In the genomic region with DNA sequence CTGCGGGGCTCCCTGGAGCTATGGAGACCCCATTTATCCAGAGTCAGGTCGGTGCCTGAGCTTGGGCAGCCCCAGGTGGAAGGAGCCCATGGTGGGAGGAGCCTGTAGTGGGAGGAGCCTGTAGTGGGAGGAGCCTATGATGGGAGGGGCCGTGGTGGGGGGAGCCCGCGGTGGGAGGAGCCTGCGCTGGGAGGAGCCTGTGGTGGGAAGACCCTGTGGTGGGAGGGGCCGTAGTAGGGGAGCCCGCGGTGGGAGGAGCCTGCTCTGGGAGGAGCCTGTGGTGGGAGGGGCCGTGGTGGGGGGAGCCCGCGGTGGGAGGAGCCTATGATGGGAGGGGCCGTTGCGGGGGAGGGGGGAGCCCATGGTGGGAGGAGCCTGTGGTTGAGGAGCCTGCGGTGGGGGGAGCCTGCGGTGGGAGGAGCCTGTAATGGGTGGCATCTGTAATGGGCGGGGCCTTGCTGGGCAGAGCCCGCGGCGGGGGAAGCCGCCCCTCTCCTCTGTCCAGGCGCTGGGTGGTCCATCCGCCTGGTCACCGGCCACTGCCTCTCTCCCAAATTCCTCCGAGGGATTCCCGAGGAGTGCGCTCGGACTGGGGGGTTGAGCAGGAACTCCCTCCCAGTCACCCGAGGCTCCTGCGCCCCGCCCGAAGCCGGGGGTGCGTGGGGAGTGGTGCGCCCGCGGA, we compare ENCODE assay signal across 8 cellular contexts. TPM values are rescaled to one million over a fixed set of nuclear protein-coding genes. Genes with fewer than 3 reads are reported as not detected.
DNase-seq lines count a peak whose midpoint lies in the region; ATAC-seq and TF ChIP-seq lines count a peak whose summit lies in the region.

No MANE protein-coding gene starts in this region.

- H3K4me3 Mint-ChIP-seq in T-helper 2 cell treated with Interferon-gamma antibody and Interleukin-4, amounts not matched to agents 5 μg/mL and 100 μg/mL, for 36 hours, result peak overlapping the region; percentile 73

- H3K4me1 ChIP-seq in BLaER1 treated with 17β-estradiol and CSF1 and Interleukin-3, amounts not matched to agents 10 nM and 100 nM, result peaks cover 22 to 61% (median 49%) of the 10 kb centered on the region in 10 experiments
- H3K4me1 ChIP-seq in Loucy (ENCODE audit: insufficient read depth, low read length, poor library complexity, severe bottlenecking), result peaks cover 26% of the 10 kb centered on the region
- no peaks in the 10 kb centered on the region for H3K4me1 ChIP-seq in hepatocyte (ENCODE audit: insufficient read depth)
- no peaks in the 10 kb centered on the region for H3K4me1 ChIP-seq in skeletal muscle tissue (ENCODE audit: control insufficient read depth in 3 of 3, insufficient read depth in 3 of 3, low read length in 3 of 3)

- no peaks in the 10 kb centered on the region for H3K9me3 Mint-ChIP-seq in T-helper 2 cell treated with Interferon-gamma antibody and Interleukin-4, amounts not matched to agents 5 μg/mL and 100 μg/mL, for 36 hours

- H3K9me3 ChIP-seq in BLaER1 treated with 17β-estradiol and CSF1 and Interleukin-3, amounts not matched to agents 10 nM and 100 nM (replicated peaks in 1 of 11), result no peaks in the 10 kb centered on the region
- H3K9me3 ChIP-seq in Loucy (ENCODE audit: insufficient read depth, low read depth, low read length) (no peaks in the 10 kb centered on the region), hepatocyte (ENCODE audit: low read depth) (no peaks in the 10 kb centered on the region), skeletal muscle tissue (ENCODE audit: control insufficient read depth in 3 of 3, low read length in 3 of 3) (no peaks in the 10 kb centered on the region)

- H3K27ac ChIP-seq in BLaER1 treated with 17β-estradiol and CSF1 and Interleukin-3, amounts not matched to agents 10 nM and 100 nM, result peak overlapping the region in 10 of 11 experiments; percentile 16 to 72 (median 67); a peak in 16 of 22 replicates
- no peak overlapping the region for H3K27ac ChIP-seq in hepatocyte
- no peak overlapping the region for H3K27ac ChIP-seq in skeletal muscle tissue (ENCODE audit: low read depth, low read length)

- H3K79me2 ChIP-seq in Loucy (ENCODE audit: insufficient read depth, low read length), result no peaks in the 10 kb centered on the region
- H3K79me2 ChIP-seq in hepatocyte, result no peaks in the 10 kb centered on the region

- no peaks in the 10 kb centered on the region for H3F3A ChIP-seq in Loucy (ENCODE audit: low read depth)

- H3K9me2 ChIP-seq in Loucy (replicated peaks; ENCODE audit: low read depth, low read length), result no peaks in the 10 kb centered on the region
- H3K9me2 ChIP-seq in hepatocyte (replicated peaks; ENCODE audit: insufficient read depth), result no peaks in the 10 kb centered on the region

- peak; percentile 39 for ATAC-seq in GM19463 (IDR thresholded peaks at IDR 0.05; ENCODE audit: unreplicated experiment)
- no peak for ATAC-seq in HG02885 (IDR thresholded peaks at IDR 0.05; ENCODE audit: poor library complexity, unreplicated experiment)

- H3K36me3 ChIP-seq in BLaER1 treated with 17β-estradiol and CSF1 and Interleukin-3, amounts not matched to agents 10 nM and 100 nM, result no peaks in the 10 kb centered on the region
- no peaks in the 10 kb centered on the region for H3K36me3 ChIP-seq in Loucy (ENCODE audit: insufficient read depth, low read length)
- no peaks in the 10 kb centered on the region for H3K36me3 ChIP-seq in hepatocyte (replicated peaks; ENCODE audit: insufficient read depth, low read depth)
- H3K36me3 ChIP-seq in skeletal muscle tissue (ENCODE audit: control insufficient read depth in 3 of 3, insufficient read depth in 3 of 3, low read length in 3 of 3), result no peaks in the 10 kb centered on the region

- peaks cover 14 to 78% (median 60%) of the 10 kb centered on the region in 11 experiments; a peak in 21 of 22 replicates for H4K20me1 ChIP-seq in BLaER1 treated with 17β-estradiol and CSF1 and Interleukin-3, amounts not matched to agents 10 nM and 100 nM
- H4K20me1 ChIP-seq in Loucy (ENCODE audit: insufficient read depth, low read length, poor library complexity, severe bottlenecking) (no peaks in the 10 kb centered on the region), hepatocyte (ENCODE audit: insufficient read depth, poor library complexity, severe bottlenecking) (no peaks in the 10 kb centered on the region)

- peak overlapping the region; percentile 84 for H3K27ac Mint-ChIP-seq in T-helper 2 cell treated with Interferon-gamma antibody and Interleukin-4, amounts not matched to agents 5 μg/mL and 100 μg/mL, for 36 hours

- no peaks in the 10 kb centered on the region for H3K36me3 Mint-ChIP-seq in T-helper 2 cell treated with Interferon-gamma antibody and Interleukin-4, amounts not matched to agents 5 μg/mL and 100 μg/mL, for 36 hours (ENCODE audit: low read depth)

- peaks cover 73 to 96% (median 80%) of the 10 kb centered on the region in 11 experiments for H3K27me3 ChIP-seq in BLaER1 treated with 17β-estradiol and CSF1 and Interleukin-3, amounts not matched to agents 10 nM and 100 nM
- H3K27me3 ChIP-seq in Loucy (ENCODE audit: insufficient read depth, low read length, poor library complexity, severe bottlenecking) (no peaks in the 10 kb centered on the region), hepatocyte (no peaks in the 10 kb centered on the region), skeletal muscle tissue (ENCODE audit: control insufficient read depth in 3 of 3, insufficient read depth in 3 of 3, low read length in 3 of 3) (peaks cover 36 to 46% (median 36%) of the 10 kb centered on the region in 3 donors)

- TF ChIP-seq CTCF in Loucy (conservative IDR thresholded peaks at IDR 0.05; ENCODE audit: low read length) (no peak), hepatocyte (IDR thresholded peaks at IDR 0.05; ENCODE audit: poor library complexity) (no peak)

- peaks cover 19% of the 10 kb centered on the region for H3K27me3 Mint-ChIP-seq in T-helper 2 cell treated with Interferon-gamma antibody and Interleukin-4, amounts not matched to agents 5 μg/mL and 100 μg/mL, for 36 hours (ENCODE audit: low read depth)

- H2AFZ ChIP-seq in Loucy (ENCODE audit: low read length) (peak overlapping the region; percentile 85; the same call in 1 of the 2 replicates), hepatocyte (peak overlapping the region; percentile 98)

- peak; percentile 80 for DNase-seq in T-helper 2 cell treated with Interferon-gamma antibody and Interleukin-4, amounts not matched to agents 5 μg/mL and 100 μg/mL, for 36 hours (ENCODE audit: low spot score)
- DNase-seq in amniotic stem cell (lab: John Stamatoyannopoulos, UW) (peak; percentile 63), hepatocyte (ENCODE audit: low spot score) (peak; percentile 89)

- peaks cover 12% of the 10 kb centered on the region for H3K4me1 Mint-ChIP-seq in T-helper 2 cell treated with Interferon-gamma antibody and Interleukin-4, amounts not matched to agents 5 μg/mL and 100 μg/mL, for 36 hours (ENCODE audit: low read depth)

- peak overlapping the region; percentile 53 to 74 (median 66) for H3K4me3 ChIP-seq in BLaER1 treated with 17β-estradiol and CSF1 and Interleukin-3, amounts not matched to agents 10 nM and 100 nM
- H3K4me3 ChIP-seq in Loucy (ENCODE audit: low read length, poor library complexity, severe bottlenecking) (peak overlapping the region; percentile 61), hepatocyte (peak overlapping the region; percentile 79), skeletal muscle tissue (ENCODE audit: low read length in 3 of 3) (peak overlapping the region; percentile 36 to 43 (median 41))

- WGBS in hepatocyte (ENCODE audit: low lambda C conversion rate, missing lambda C conversion rate), result 5% methylated on average over 4 of the region's 37 CpGs

- peak overlapping the region; percentile 94 to 100 (median 99) for H3K4me2 ChIP-seq in BLaER1 treated with 17β-estradiol and CSF1 and Interleukin-3, amounts not matched to agents 10 nM and 100 nM
- peak overlapping the region; percentile 75 for H3K4me2 ChIP-seq in Loucy (ENCODE audit: low read depth, low read length, poor library complexity, severe bottlenecking)
- H3K4me2 ChIP-seq in hepatocyte, result peak overlapping the region; percentile 99

- H3K9ac ChIP-seq in BLaER1 treated with 17β-estradiol and CSF1 and Interleukin-3, amounts not matched to agents 10 nM and 100 nM, result peak overlapping the region; percentile 38 to 79 (median 66); a peak in 19 of 22 replicates
- H3K9ac ChIP-seq in Loucy (ENCODE audit: low read depth, low read length, poor library complexity, severe bottlenecking) (peak overlapping the region; percentile 62), skeletal muscle tissue (ENCODE audit: low read depth in 1 of 3, low read length in 3 of 3) (peak overlapping the region in 1 of 3 donors; percentile 33)

RNA-seq across cellular contexts. Expression of a gene that starts 0.6 kb away (rescaled TPM):
- total RNA-seq in hepatocyte (0.57 and 0.76 TPM in 2 replicates), skeletal muscle tissue (0.52 TPM)
- 0.79 and 2.1 TPM in 2 replicates for polyA plus RNA-seq in hepatocyte

RNA-seq across cellular contexts. Expression of a gene that starts 5.8 kb away (rescaled TPM):
- total RNA-seq in hepatocyte (not detected in 2 replicates), skeletal muscle tissue (not detected)
- polyA plus RNA-seq in hepatocyte, result not detected in 2 replicates

RNA-seq across cellular contexts. Expression of a gene that starts 16.2 kb away (rescaled TPM):
- 0.52 and 1.1 TPM in 2 replicates for total RNA-seq in hepatocyte
- 0.06 and 0.27 TPM in 2 replicates for polyA plus RNA-seq in hepatocyte
- not detected for total RNA-seq in skeletal muscle tissue

RNA-seq across cellular contexts. Expression of a gene that starts 20.6 kb away (rescaled TPM):
- total RNA-seq in hepatocyte, result 14.8 and 17.0 TPM in 2 replicates
- polyA plus RNA-seq in hepatocyte, result 4.6 and 5.8 TPM in 2 replicates
- 12.5 TPM for total RNA-seq in skeletal muscle tissue

RNA-seq across cellular contexts. Expression of a gene that starts 32.8 kb away (rescaled TPM):
- total RNA-seq in hepatocyte (47.6 and 55.1 TPM in 2 replicates), skeletal muscle tissue (24.0 TPM)
- 330 and 333 TPM in 2 replicates for polyA plus RNA-seq in hepatocyte

Comparison
In these comparisons a context has a peak if more than half of its experiments do, and no peak if none do; other contexts are left out.
1. H3K27ac ChIP-seq: peak in BLaER1 treated with 17β-estradiol and CSF1 and Interleukin-3, amounts not matched to agents 10 nM and 100 nM (10 of 11); none in hepatocyte (single experiment) and skeletal muscle tissue (single experiment).
2. Peak in every context shown above with its lines, with median percentiles within 50 percentile points of each other: H3K4me2 ChIP-seq, H3K4me3 ChIP-seq and DNase-seq.